Comparison of ENCODE assay signal across 21 cellular contexts in genomic region chr15:90820481-90820880, GRCh38.
"Had no signal": no experiment of that assay in that cellular context is flagged by ENCODE, and none has a peak within 500 bp of the region (broad histone marks: within the 10 kb centered on the region; RNA-seq: fewer than 3 reads in every experiment).

No MANE protein-coding gene starts in this region.

- H3K27ac Mint-ChIP-seq: activated naive CD4-positive, alpha-beta T cell treated with anti-CD3 and anti-CD28 coated beads, Interleukin-2, amount 10 ng/mL, durations not matched to agents 7 days and 5 days had no signal

- DNase-seq: activated CD4-positive, alpha-beta memory T cell treated with anti-CD3 and anti-CD28 coated beads for 36 hours; activated naive CD4-positive, alpha-beta T cell treated with anti-CD3 and anti-CD28 coated beads, Interleukin-2, amount 10 ng/mL, durations not matched to agents 7 days and 5 days; activated naive CD8-positive, alpha-beta T cell treated with anti-CD3 and anti-CD28 coated beads, Interleukin-2, amount 50 U/mL, for 24 hours; activated T-cell treated with anti-CD3 and anti-CD28 coated beads, Interleukin-2, amount 50 U/mL, for 72 hours; cortex of kidney; effector CD4-positive, alpha-beta T cell; gastrocnemius medialis; head of caudate nucleus; kidney glomerular epithelial cell; left ventricle myocardium inferior; mucosa of descending colon; naive B cell; SJCRH30; stimulated activated CD4-positive, alpha-beta T cell treated with anti-CD3 and anti-CD28 coated beads, Interleukin-4, amount 100 ng/mL, for 1 hour; stimulated activated naive CD4-positive, alpha-beta T cell; thyroid gland had no signal

- H3K4me1 ChIP-seq: ascending aorta, gastrocnemius medialis, thyroid gland had no signal

- H3K4me2 ChIP-seq: smooth muscle cell had no signal

- H3K4me1 Mint-ChIP-seq: central memory CD8-positive, alpha-beta T cell had no signal

- H3K9me3 Mint-ChIP-seq: activated CD4-positive, alpha-beta memory T cell treated with anti-CD3 and anti-CD28 coated beads for 36 hours; activated naive CD4-positive, alpha-beta T cell treated with anti-CD3 and anti-CD28 coated beads, Interleukin-2, amount 10 ng/mL, durations not matched to agents 7 days and 5 days; activated naive CD8-positive, alpha-beta T cell treated with anti-CD3 and anti-CD28 coated beads, Interleukin-2, amount 50 U/mL, for 24 hours; activated T-cell treated with anti-CD3 and anti-CD28 coated beads, Interleukin-2, amount 50 U/mL, for 72 hours; central memory CD8-positive, alpha-beta T cell; naive B cell had no signal

- H3K36me3 ChIP-seq: ascending aorta, gastrocnemius medialis, left ventricle myocardium inferior, pancreas, right lobe of liver, thyroid gland had no signal

- H3K4me3 ChIP-seq: ascending aorta, gastrocnemius medialis, left ventricle myocardium inferior, mucosa of descending colon, pancreas, right lobe of liver, SJCRH30, smooth muscle cell, thyroid gland had no signal

- H3K27ac ChIP-seq: ascending aorta, gastrocnemius medialis, right lobe of liver, SJCRH30, thyroid gland had no signal

- H3K27me3 Mint-ChIP-seq: activated CD4-positive, alpha-beta memory T cell treated with anti-CD3 and anti-CD28 coated beads for 36 hours; activated naive CD4-positive, alpha-beta T cell treated with anti-CD3 and anti-CD28 coated beads, Interleukin-2, amount 10 ng/mL, durations not matched to agents 7 days and 5 days; activated naive CD8-positive, alpha-beta T cell treated with anti-CD3 and anti-CD28 coated beads, Interleukin-2, amount 50 U/mL, for 24 hours; central memory CD8-positive, alpha-beta T cell; naive B cell had no signal

- H3K9me3 ChIP-seq: ascending aorta, gastrocnemius medialis, left ventricle myocardium inferior, mucosa of descending colon, pancreas, right lobe of liver, SJCRH30, thyroid gland had no signal

- H3K27me3 ChIP-seq: ascending aorta, gastrocnemius medialis, pancreas, right lobe of liver, SJCRH30, thyroid gland had no signal

- H3K4me3 Mint-ChIP-seq: activated CD4-positive, alpha-beta memory T cell treated with anti-CD3 and anti-CD28 coated beads for 36 hours; activated naive CD4-positive, alpha-beta T cell treated with anti-CD3 and anti-CD28 coated beads, Interleukin-2, amount 10 ng/mL, durations not matched to agents 7 days and 5 days; activated naive CD8-positive, alpha-beta T cell treated with anti-CD3 and anti-CD28 coated beads, Interleukin-2, amount 50 U/mL, for 24 hours; activated T-cell treated with anti-CD3 and anti-CD28 coated beads, Interleukin-2, amount 50 U/mL, for 72 hours; central memory CD8-positive, alpha-beta T cell; naive B cell had no signal
